Comparison of ENCODE assay signal across 1 cellular context in the genomic region with DNA sequence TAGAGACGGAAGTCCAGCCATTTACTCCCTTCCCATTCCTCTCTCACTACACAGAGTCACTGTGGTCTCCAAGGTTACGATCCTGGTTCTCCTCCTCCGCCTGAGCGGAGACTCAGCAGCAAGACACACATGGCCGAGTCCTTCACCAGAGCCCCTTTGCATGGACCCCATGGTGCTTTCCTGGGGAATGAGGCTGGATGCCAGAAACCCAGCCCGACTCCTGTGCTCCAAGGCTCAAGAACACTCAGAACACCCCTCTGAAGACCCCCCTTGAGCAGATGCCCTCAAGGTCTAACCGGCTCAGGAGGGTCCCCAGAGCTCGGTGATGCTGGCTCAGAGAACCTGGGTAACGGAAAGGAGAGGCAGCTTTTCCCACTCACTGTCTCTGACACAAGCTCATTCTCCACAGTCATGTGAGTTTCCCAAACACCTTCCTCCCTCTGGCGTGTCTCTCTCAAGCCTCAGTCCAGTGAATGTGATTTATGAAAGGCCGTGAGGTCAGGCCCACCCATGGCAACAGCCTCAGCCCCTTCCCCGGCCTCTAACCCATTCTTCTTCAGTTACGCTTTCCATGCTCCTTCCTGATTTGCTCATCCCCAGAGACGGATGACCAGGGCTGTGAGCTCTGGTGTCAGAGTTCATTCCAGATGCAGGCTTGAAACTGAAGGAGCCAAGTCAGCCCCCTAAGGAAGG.
TF ChIP-seq lines count a peak whose summit lies in the region.

No MANE protein-coding gene starts in this region.

TF ChIP-seq in GM23338, 12 proteins besides CTCF, POLR2A, EP300 and RAD21 (continued from another document):
- TF ChIP-seq, protein P1, sequence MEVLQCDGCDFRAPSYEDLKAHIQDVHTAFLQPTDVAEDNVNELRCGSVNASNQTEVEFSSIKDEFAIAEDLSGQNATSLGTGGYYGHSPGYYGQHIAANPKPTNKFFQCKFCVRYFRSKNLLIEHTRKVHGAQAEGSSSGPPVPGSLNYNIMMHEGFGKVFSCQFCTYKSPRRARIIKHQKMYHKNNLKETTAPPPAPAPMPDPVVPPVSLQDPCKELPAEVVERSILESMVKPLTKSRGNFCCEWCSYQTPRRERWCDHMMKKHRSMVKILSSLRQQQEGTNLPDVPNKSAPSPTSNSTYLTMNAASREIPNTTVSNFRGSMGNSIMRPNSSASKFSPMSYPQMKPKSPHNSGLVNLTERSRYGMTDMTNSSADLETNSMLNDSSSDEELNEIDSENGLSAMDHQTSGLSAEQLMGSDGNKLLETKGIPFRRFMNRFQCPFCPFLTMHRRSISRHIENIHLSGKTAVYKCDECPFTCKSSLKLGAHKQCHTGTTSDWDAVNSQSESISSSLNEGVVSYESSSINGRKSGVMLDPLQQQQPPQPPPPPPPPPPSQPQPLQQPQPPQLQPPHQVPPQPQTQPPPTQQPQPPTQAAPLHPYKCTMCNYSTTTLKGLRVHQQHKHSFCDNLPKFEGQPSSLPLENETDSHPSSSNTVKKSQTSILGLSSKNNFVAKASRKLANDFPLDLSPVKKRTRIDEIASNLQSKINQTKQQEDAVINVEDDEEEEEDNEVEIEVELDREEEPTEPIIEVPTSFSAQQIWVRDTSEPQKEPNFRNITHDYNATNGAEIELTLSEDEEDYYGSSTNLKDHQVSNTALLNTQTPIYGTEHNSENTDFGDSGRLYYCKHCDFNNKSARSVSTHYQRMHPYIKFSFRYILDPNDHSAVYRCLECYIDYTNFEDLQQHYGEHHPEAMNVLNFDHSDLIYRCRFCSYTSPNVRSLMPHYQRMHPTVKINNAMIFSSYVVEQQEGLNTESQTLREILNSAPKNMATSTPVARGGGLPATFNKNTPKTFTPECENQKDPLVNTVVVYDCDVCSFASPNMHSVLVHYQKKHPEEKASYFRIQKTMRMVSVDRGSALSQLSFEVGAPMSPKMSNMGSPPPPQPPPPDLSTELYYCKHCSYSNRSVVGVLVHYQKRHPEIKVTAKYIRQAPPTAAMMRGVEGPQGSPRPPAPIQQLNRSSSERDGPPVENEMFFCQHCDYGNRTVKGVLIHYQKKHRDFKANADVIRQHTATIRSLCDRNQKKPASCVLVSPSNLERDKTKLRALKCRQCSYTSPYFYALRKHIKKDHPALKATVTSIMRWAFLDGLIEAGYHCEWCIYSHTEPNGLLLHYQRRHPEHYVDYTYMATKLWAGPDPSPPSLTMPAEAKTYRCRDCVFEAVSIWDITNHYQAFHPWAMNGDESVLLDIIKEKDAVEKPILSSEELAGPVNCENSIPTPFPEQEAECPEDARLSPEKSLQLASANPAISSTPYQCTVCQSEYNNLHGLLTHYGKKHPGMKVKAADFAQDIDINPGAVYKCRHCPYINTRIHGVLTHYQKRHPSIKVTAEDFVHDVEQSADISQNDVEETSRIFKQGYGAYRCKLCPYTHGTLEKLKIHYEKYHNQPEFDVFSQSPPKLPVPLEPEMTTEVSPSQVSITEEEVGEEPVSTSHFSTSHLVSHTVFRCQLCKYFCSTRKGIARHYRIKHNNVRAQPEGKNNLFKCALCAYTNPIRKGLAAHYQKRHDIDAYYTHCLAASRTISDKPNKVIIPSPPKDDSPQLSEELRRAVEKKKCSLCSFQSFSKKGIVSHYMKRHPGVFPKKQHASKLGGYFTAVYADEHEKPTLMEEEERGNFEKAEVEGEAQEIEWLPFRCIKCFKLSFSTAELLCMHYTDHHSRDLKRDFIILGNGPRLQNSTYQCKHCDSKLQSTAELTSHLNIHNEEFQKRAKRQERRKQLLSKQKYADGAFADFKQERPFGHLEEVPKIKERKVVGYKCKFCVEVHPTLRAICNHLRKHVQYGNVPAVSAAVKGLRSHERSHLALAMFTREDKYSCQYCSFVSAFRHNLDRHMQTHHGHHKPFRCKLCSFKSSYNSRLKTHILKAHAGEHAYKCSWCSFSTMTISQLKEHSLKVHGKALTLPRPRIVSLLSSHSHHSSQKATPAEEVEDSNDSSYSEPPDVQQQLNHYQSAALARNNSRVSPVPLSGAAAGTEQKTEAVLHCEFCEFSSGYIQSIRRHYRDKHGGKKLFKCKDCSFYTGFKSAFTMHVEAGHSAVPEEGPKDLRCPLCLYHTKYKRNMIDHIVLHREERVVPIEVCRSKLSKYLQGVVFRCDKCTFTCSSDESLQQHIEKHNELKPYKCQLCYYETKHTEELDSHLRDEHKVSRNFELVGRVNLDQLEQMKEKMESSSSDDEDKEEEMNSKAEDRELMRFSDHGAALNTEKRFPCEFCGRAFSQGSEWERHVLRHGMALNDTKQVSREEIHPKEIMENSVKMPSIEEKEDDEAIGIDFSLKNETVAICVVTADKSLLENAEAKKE (CRISPR knock-in tag; IDR thresholded peaks at IDR 0.05) = no peak
- TF ChIP-seq POLR2AphosphoS5 (IDR thresholded peaks at IDR 0.05; ENCODE audit: low read depth) (no peak), CREB1 (CRISPR knock-in tag; IDR thresholded peaks at IDR 0.05; ENCODE audit: low read depth) (no peak)
- TF ChIP-seq, protein P2, sequence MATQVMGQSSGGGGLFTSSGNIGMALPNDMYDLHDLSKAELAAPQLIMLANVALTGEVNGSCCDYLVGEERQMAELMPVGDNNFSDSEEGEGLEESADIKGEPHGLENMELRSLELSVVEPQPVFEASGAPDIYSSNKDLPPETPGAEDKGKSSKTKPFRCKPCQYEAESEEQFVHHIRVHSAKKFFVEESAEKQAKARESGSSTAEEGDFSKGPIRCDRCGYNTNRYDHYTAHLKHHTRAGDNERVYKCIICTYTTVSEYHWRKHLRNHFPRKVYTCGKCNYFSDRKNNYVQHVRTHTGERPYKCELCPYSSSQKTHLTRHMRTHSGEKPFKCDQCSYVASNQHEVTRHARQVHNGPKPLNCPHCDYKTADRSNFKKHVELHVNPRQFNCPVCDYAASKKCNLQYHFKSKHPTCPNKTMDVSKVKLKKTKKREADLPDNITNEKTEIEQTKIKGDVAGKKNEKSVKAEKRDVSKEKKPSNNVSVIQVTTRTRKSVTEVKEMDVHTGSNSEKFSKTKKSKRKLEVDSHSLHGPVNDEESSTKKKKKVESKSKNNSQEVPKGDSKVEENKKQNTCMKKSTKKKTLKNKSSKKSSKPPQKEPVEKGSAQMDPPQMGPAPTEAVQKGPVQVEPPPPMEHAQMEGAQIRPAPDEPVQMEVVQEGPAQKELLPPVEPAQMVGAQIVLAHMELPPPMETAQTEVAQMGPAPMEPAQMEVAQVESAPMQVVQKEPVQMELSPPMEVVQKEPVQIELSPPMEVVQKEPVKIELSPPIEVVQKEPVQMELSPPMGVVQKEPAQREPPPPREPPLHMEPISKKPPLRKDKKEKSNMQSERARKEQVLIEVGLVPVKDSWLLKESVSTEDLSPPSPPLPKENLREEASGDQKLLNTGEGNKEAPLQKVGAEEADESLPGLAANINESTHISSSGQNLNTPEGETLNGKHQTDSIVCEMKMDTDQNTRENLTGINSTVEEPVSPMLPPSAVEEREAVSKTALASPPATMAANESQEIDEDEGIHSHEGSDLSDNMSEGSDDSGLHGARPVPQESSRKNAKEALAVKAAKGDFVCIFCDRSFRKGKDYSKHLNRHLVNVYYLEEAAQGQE (IDR thresholded peaks at IDR 0.05; ENCODE audit: unreplicated experiment) = no peak
